Comparison of ENCODE assay signal across 34 cellular contexts in the genomic region with DNA sequence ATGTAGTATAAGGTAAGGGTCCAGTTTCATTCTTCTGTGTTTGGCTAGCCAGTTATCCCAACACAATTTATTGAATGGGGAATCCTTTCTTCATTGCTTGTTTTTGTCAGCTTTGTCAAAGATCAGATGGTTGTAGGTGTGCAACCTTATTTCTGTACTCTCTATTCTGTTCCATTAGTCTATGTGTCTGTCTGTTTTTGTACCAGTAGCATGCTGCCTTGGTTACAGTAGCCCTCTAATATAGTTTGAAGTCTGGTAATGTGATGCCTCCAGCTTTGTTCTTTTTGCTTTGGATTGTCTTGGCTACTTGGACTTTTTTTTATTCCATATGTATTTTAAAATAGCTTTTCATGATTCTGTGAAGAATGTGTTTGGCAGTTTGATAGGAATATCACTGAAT.
"Had no signal": no experiment of that assay in that cellular context is flagged by ENCODE, and none has a peak within 500 bp of the region (broad histone marks: within the 10 kb centered on the region; RNA-seq: fewer than 3 reads in every experiment).

No MANE protein-coding gene starts in this region.

- H3K27me3 Mint-ChIP-seq: activated B cell treated with CpG ODN at 0.5 μM for 24 hours; activated CD8-positive, alpha-beta T cell treated with anti-CD3 and anti-CD28 coated beads for 36 hours; activated naive CD8-positive, alpha-beta T cell; activated T-helper 17 cell treated with anti-CD3 and anti-CD28 coated beads, Interleukin-2, amount 50 U/mL, for 72 hours; dendritic cell treated with granulocyte-macrophage colony-stimulating factor and Interleukin-4, amounts not matched to agents 40 ng/mL and 50 ng/mL, for 4 days; T-helper 17 cell had no signal

- DNase-seq: activated B cell treated with CpG ODN at 0.5 μM for 24 hours; activated CD4-positive, alpha-beta T cell treated with anti-CD3 and anti-CD28 coated beads for 48 hours; activated CD4-positive, alpha-beta T cell treated with anti-CD3 and anti-CD28 coated beads, Interleukin-2, amount 50 U/mL, for 1 hour; activated CD4-positive, alpha-beta T cell treated with anti-CD3 and anti-CD28 coated beads, Interleukin-2, amount 50 U/mL, for 48 hours; activated CD8-positive, alpha-beta memory T cell treated with anti-CD3 and anti-CD28 coated beads for 24 hours; activated CD8-positive, alpha-beta T cell treated with anti-CD3 and anti-CD28 coated beads for 36 hours; activated effector memory CD4-positive, alpha-beta T cell treated with Interleukin-2 at 50 U/mL for 16 hours; activated gamma-delta T cell treated with Interleukin-2 at 50 U/mL for 16 hours; activated naive CD4-positive, alpha-beta T cell treated with anti-CD3 and anti-CD28 coated beads, Interleukin-2, amount 50 U/mL, for 16 hours; activated naive CD4-positive, alpha-beta T cell treated with Interleukin-2 at 50 U/mL for 16 hours; activated T-cell treated with anti-CD3 and anti-CD28 coated beads, Interleukin-2, amount 50 U/mL, for 4 hours; amniotic stem cell; anterior cingulate cortex; body of pancreas; central memory CD4-positive, alpha-beta T cell; cerebellar nuclear complex; colonic mucosa; dorsolateral prefrontal cortex; effector memory CD4-positive, alpha-beta T cell; endodermal cell; foreskin fibroblast; head of caudate nucleus; T-helper 1 cell; T-helper 17 cell; T1000; WERI-Rb-1 had no signal

- H3K36me3 ChIP-seq: cardiac muscle cell, colonic mucosa, WERI-Rb-1 had no signal

- H3K4me3 Mint-ChIP-seq: activated B cell treated with CpG ODN at 0.5 μM for 24 hours; activated CD8-positive, alpha-beta T cell treated with anti-CD3 and anti-CD28 coated beads for 36 hours; activated naive CD8-positive, alpha-beta T cell; activated T-cell treated with anti-CD3 and anti-CD28 coated beads, Interleukin-2, amount 50 U/mL, for 4 hours; activated T-helper 17 cell treated with anti-CD3 and anti-CD28 coated beads, Interleukin-2, amount 50 U/mL, for 72 hours; dendritic cell treated with granulocyte-macrophage colony-stimulating factor and Interleukin-4, amounts not matched to agents 40 ng/mL and 50 ng/mL, for 4 days; endodermal cell; T-helper 17 cell; T-helper 2 cell treated with Interferon-gamma antibody and Interleukin-4, amounts not matched to agents 5 μg/mL and 100 μg/mL, for 36 hours had no signal

- H3K4me1 ChIP-seq: body of pancreas, colonic mucosa had no signal

- H3K4me1 Mint-ChIP-seq: activated B cell treated with CpG ODN at 0.5 μM for 24 hours; activated T-helper 17 cell treated with anti-CD3 and anti-CD28 coated beads, Interleukin-2, amount 50 U/mL, for 72 hours; endodermal cell; T-helper 17 cell had no signal

- H3K27me3 ChIP-seq: body of pancreas, cardiac muscle cell, colonic mucosa, dorsolateral prefrontal cortex had no signal

- FAIRE-seq: frontal cortex had no signal

- H3K9me3 Mint-ChIP-seq: T-helper 2 cell treated with Interferon-gamma antibody and Interleukin-4, amounts not matched to agents 5 μg/mL and 100 μg/mL, for 36 hours had no signal

- H3K9me3 ChIP-seq: body of pancreas, colonic mucosa had no signal

- ATAC-seq: activated CD4-positive, CD25-positive, alpha-beta regulatory T cell treated with anti-CD3 and anti-CD28 coated beads, Interleukin-2, amount 50 U/mL, for 24 hours; activated CD8-positive, alpha-beta T cell treated with anti-CD3 and anti-CD28 coated beads for 36 hours; activated T-cell treated with anti-CD3 and anti-CD28 coated beads, Interleukin-2, amount 50 U/mL, for 4 hours; activated T-helper 17 cell treated with anti-CD3 and anti-CD28 coated beads, Interleukin-2, amount 50 U/mL, for 72 hours; body of pancreas; esophagus mucosa; T-helper 17 cell had no signal

- H3K4me3 ChIP-seq: body of pancreas, cardiac muscle cell, colonic mucosa, dorsolateral prefrontal cortex had no signal

- H3K27ac ChIP-seq: body of pancreas, cardiac muscle cell, colonic mucosa, dorsolateral prefrontal cortex, WERI-Rb-1 had no signal

- H3K36me3 Mint-ChIP-seq: activated naive CD8-positive, alpha-beta T cell had no signal

- H3K27ac Mint-ChIP-seq: activated B cell treated with CpG ODN at 0.5 μM for 24 hours; activated CD8-positive, alpha-beta T cell treated with anti-CD3 and anti-CD28 coated beads for 36 hours; activated naive CD8-positive, alpha-beta T cell; activated T-helper 17 cell treated with anti-CD3 and anti-CD28 coated beads, Interleukin-2, amount 50 U/mL, for 72 hours; dendritic cell treated with granulocyte-macrophage colony-stimulating factor and Interleukin-4, amounts not matched to agents 40 ng/mL and 50 ng/mL, for 4 days; endodermal cell; T-helper 17 cell; T-helper 2 cell treated with Interferon-gamma antibody and Interleukin-4, amounts not matched to agents 5 μg/mL and 100 μg/mL, for 36 hours had no signal
